In the genomic region with DNA sequence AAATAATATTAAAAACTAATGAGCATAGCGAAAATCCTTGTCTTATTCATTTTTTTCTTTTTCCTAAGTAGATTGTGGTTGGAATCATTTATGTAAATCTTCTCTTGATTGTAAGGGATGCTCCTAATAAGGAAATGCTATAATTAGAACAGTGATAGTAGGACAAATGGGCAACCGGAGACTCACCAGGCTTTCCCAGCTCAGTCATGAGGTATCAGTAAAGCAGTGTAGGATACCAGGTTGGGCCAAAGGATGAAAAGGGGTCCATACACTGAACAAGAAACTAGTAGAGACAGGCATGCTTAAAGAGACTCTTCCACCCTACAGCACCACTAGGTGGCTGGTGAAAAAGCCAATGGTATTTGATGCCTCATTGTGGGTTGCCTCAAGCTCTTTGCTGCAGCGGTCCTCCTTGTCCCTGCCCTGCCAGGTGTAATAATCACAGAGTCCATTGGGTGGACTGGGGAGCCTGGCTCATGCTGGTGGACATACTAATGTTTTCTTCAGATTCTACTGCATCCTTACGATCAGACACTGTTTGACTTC, we compare ENCODE assay signal across 16 cellular contexts.
DNase-seq lines count a peak whose midpoint lies in the region; ATAC-seq and TF ChIP-seq lines count a peak whose summit lies in the region.
"Had no signal": no experiment of that assay in that cellular context is flagged by ENCODE, and none has a peak within 500 bp of the region (broad histone marks: within the 10 kb centered on the region; RNA-seq: fewer than 3 reads in every experiment).

No MANE protein-coding gene starts in this region.

- H4K20me1 ChIP-seq in neural progenitor cell (ENCODE audit: low read depth): no peaks in the 10 kb centered on the region

- H3F3A ChIP-seq in neural progenitor cell (ENCODE audit: low read depth): no peaks in the 10 kb centered on the region

- no peaks in the 10 kb centered on the region for H3K4me1 ChIP-seq in neural progenitor cell
- H3K4me1 ChIP-seq: psoas muscle, tibial artery had no signal

- H3K9me3 Mint-ChIP-seq in chondrocyte (ENCODE audit: low read depth) (peaks cover 3% of the 10 kb centered on the region), neural progenitor cell (peaks cover 10% of the 10 kb centered on the region)

- H3K27ac Mint-ChIP-seq in chondrocyte (ENCODE audit: unreplicated experiment) (no peak overlapping the region), neural progenitor cell (no peak overlapping the region)

- peaks cover 3% of the 10 kb centered on the region for H3K9me3 ChIP-seq in neural progenitor cell (ENCODE audit: low read depth)
- H3K9me3 ChIP-seq: psoas muscle, tibial artery had no signal

- TF ChIP-seq CTCF in chondrocyte (IDR thresholded peaks at IDR 0.05) (peak; percentile 22), neural progenitor cell (IDR thresholded peaks at IDR 0.05) (peak; percentile 21)

- H3K36me3 ChIP-seq in neural progenitor cell: peaks cover under 1% of the 10 kb centered on the region
- H3K36me3 ChIP-seq: tibial artery had no signal

- H3K4me3 ChIP-seq in neural progenitor cell: no peak overlapping the region
- H3K4me3 ChIP-seq: psoas muscle, tibial artery had no signal

- H3K27me3 Mint-ChIP-seq in chondrocyte (ENCODE audit: low read depth) (peaks cover 3% of the 10 kb centered on the region), neural progenitor cell (ENCODE audit: insufficient read depth, low read depth) (no peaks in the 10 kb centered on the region)

- H3K4me3 Mint-ChIP-seq in chondrocyte (ENCODE audit: unreplicated experiment) (no peak overlapping the region), neural progenitor cell (no peak overlapping the region)

- H3K27me3 ChIP-seq in neural progenitor cell: no peaks in the 10 kb centered on the region
- H3K27me3 ChIP-seq: tibial artery had no signal

- DNase-seq in NCI-H82 (lab: John Stamatoyannopoulos, UW) (peak; percentile 32), NCI-H82 treated with DMSO at 0.1 percent for 48 hours (lab: John Stamatoyannopoulos, UW; ENCODE audit: unreplicated experiment) (no peak), M059J (ENCODE audit: low read depth) (peak; percentile 30), chondrocyte (ENCODE audit: low spot score) (no peak), neural progenitor cell (ENCODE audit: low spot score) (peak; percentile 9), cardiac septum (ENCODE audit: low spot score) (no peak)
- DNase-seq: activated CD4-positive, alpha-beta T cell treated with anti-CD3 and anti-CD28 coated beads, Interleukin-2, amount 50 U/mL, for 48 hours; amygdala; foreskin melanocyte; kidney glomerular epithelial cell; psoas muscle; RPMI8226; tibial artery had no signal

- H3K4me2 ChIP-seq in neural progenitor cell: no peak overlapping the region
- H3K4me2 ChIP-seq: KMS-11 had no signal

- H3K36me3 Mint-ChIP-seq in chondrocyte (ENCODE audit: low read depth) (no peaks in the 10 kb centered on the region), neural progenitor cell (peaks cover 2% of the 10 kb centered on the region)

- H3K4me1 Mint-ChIP-seq in chondrocyte (ENCODE audit: low read depth) (peaks cover 2% of the 10 kb centered on the region), neural progenitor cell (no peaks in the 10 kb centered on the region)

- no peak overlapping the region for H3K9ac ChIP-seq in neural progenitor cell
- H3K9ac ChIP-seq: KMS-11 had no signal

- H2AFZ ChIP-seq in neural progenitor cell (replicated peaks): no peak overlapping the region

- no peak for ATAC-seq in GM21367 (IDR thresholded peaks at IDR 0.05; ENCODE audit: unreplicated experiment)
- ATAC-seq in HG03469 (IDR thresholded peaks at IDR 0.05; ENCODE audit: unreplicated experiment): no peak

- no peaks in the 10 kb centered on the region for H3K79me2 ChIP-seq in neural progenitor cell (ENCODE audit: low read depth)

- intact Hi-C loops in cardiac septum (cut with DNase I): loop anchor here (10.0 kb wide), 1 partner anchor 1734 kb away; no protein-coding TSS in a partner anchor

- H3K27ac ChIP-seq in neural progenitor cell: no peak overlapping the region
- H3K27ac ChIP-seq: KMS-11, psoas muscle, tibial artery had no signal

Comparison
In these comparisons a context has a peak if more than half of its experiments do, and no peak if none do; other contexts are left out.
1. DNase-seq: peak in NCI-H82 (single experiment), M059J (single experiment) and neural progenitor cell (single experiment); none in NCI-H82 treated with DMSO at 0.1 percent for 48 hours (single experiment), chondrocyte (single experiment) and cardiac septum (single experiment).